ENCODE assay signal across 1 cellular context in genomic region chr9:5518061-5518936, GRCh38.
TF ChIP-seq lines count a peak whose summit lies in the region.

No MANE protein-coding gene starts in this region.

TF ChIP-seq in SK-N-SH treated with all-trans-retinoic acid at 6 μM for 48 hours, 23 proteins besides CTCF, POLR2A, EP300 and RAD21 (continued from another document):
- TF ChIP-seq, protein P1, sequence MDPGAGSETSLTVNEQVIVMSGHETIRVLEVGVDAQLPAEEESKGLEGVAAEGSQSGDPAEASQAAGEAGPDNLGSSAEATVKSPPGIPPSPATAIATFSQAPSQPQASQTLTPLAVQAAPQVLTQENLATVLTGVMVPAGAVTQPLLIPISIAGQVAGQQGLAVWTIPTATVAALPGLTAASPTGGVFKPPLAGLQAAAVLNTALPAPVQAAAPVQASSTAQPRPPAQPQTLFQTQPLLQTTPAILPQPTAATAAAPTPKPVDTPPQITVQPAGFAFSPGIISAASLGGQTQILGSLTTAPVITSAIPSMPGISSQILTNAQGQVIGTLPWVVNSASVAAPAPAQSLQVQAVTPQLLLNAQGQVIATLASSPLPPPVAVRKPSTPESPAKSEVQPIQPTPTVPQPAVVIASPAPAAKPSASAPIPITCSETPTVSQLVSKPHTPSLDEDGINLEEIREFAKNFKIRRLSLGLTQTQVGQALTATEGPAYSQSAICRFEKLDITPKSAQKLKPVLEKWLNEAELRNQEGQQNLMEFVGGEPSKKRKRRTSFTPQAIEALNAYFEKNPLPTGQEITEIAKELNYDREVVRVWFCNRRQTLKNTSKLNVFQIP (CRISPR knock-in tag; IDR thresholded peaks at IDR 0.05; ENCODE audit: borderline replicate concordance, low read depth), result no peak
- TF ChIP-seq TOX (CRISPR knock-in tag; IDR thresholded peaks at IDR 0.05; ENCODE audit: borderline replicate concordance), result no peak
- TF ChIP-seq OSR1 (CRISPR knock-in tag; IDR thresholded peaks at IDR 0.05), result no peak
TF ChIP-seq in SK-N-SH treated with all-trans-retinoic acid at 6 μM for 48 hours: peak in this region for 0.
